ENCODE assay signal across 1 cellular context in the genomic region with DNA sequence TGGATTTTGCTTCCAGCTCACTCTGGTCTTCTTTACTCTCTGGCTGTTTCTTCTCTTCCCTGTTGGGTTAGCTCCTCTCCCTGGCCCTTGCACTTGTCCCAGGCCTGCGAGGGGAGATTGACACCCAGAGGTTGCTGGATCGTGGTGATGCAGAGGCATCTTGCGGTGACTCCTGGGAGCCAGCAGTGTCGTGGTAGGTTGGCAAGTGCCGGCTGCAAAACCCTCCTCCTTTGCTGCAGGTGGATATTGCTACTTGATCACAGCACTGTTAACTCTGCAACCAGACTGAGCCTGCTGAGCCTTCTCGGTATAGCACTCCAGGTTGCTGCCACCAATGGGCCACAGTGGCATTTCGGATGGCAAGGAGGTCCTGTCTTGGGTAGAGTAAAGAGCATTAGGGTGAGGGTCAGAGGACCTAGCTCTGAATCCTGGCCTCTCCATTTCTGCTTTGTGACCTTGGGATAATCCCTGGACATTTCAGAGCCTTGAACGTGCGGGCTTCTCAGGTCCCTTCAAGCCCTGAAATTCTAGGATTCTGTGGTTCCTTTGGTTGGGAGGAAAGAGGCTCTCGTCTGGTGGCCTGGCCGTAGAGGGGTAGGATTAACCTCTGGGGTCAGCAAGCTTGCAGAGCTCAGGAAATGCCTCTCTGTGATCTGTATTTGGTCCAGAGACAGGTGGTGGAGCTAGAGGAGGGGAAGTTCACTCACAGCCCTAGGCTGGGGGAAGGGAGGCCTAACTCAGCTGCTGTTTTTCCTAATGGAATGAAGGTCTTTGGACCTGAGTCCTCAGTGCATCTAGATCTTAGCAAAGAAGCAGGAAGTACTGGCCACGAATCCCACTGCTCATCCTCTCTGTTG.
TF ChIP-seq lines count a peak whose summit lies in the region.

No MANE protein-coding gene starts in this region.

TF ChIP-seq in HepG2, 621 proteins besides CTCF, POLR2A, EP300 and RAD21 (continued from another document and continues in another):
- TF ChIP-seq, protein P1, sequence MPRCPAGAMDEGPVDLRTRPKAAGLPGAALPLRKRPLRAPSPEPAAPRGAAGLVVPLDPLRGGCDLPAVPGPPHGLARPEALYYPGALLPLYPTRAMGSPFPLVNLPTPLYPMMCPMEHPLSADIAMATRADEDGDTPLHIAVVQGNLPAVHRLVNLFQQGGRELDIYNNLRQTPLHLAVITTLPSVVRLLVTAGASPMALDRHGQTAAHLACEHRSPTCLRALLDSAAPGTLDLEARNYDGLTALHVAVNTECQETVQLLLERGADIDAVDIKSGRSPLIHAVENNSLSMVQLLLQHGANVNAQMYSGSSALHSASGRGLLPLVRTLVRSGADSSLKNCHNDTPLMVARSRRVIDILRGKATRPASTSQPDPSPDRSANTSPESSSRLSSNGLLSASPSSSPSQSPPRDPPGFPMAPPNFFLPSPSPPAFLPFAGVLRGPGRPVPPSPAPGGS (CRISPR knock-in tag; IDR thresholded peaks at IDR 0.05): 0 out of 2 replicates have a peak, but pooled peaks have one; percentile 49
- TF ChIP-seq TARDBP (CRISPR knock-in tag; IDR thresholded peaks at IDR 0.05): peak; percentile 97
- TF ChIP-seq HNF4A (CRISPR knock-in tag; IDR thresholded peaks at IDR 0.05): peak; percentile 99
- TF ChIP-seq TCF7L2 (IDR thresholded peaks at IDR 0.05; ENCODE audit: low read depth, low read length): no peak
- no peak for TF ChIP-seq ARNT2 (CRISPR knock-in tag; IDR thresholded peaks at IDR 0.05; ENCODE audit: low read depth)
- no peak for TF ChIP-seq PCBP1 (IDR thresholded peaks at IDR 0.05; ENCODE audit: borderline replicate concordance, low read depth, low read length)
- 0 out of 2 replicates have a peak, but pooled peaks have one; percentile 40 for TF ChIP-seq GLI4 (CRISPR knock-in tag; IDR thresholded peaks at IDR 0.05; ENCODE audit: borderline replicate concordance)
- TF ChIP-seq ZMYM4 (CRISPR knock-in tag; IDR thresholded peaks at IDR 0.05): peak; percentile 50; the same call in 1 of the 2 replicates
- TF ChIP-seq TP53 (CRISPR knock-in tag; conservative IDR thresholded peaks at IDR 0.05): no peak
- TF ChIP-seq, protein P2, sequence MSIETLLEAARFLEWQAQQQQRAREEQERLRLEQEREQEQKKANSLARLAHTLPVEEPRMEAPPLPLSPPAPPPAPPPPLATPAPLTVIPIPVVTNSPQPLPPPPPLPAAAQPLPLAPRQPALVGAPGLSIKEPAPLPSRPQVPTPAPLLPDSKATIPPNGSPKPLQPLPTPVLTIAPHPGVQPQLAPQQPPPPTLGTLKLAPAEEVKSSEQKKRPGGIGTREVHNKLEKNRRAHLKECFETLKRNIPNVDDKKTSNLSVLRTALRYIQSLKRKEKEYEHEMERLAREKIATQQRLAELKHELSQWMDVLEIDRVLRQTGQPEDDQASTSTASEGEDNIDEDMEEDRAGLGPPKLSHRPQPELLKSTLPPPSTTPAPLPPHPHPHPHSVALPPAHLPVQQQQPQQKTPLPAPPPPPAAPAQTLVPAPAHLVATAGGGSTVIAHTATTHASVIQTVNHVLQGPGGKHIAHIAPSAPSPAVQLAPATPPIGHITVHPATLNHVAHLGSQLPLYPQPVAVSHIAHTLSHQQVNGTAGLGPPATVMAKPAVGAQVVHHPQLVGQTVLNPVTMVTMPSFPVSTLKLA (IDR thresholded peaks at IDR 0.05): no peak
- TF ChIP-seq, protein P3, sequence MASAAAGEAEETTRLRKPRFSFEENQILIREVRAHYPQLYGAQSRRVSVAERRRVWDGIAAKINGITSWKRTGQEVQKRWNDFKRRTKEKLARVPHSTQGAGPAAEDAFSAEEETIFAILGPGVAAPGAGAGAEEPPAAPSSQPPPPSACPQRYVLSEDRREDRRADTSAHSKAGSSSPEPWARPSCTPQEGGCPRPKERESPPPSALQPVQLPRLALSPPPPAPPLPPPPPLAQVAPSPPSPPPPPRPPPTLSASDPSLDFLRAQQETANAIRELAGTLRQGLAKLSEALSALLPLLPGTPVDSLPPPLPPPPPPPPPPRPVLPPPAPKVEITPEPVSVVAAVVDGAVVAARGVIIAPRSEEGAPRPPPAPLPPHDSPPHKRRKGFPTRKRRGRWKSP (CRISPR knock-in tag; IDR thresholded peaks at IDR 0.05): no peak
- TF ChIP-seq SMARCE1 (IDR thresholded peaks at IDR 0.05; ENCODE audit: borderline replicate concordance): no peak
- no peak for TF ChIP-seq IKZF1 (IDR thresholded peaks at IDR 0.05)
- TF ChIP-seq ZNF550 (CRISPR knock-in tag; IDR thresholded peaks at IDR 0.05; ENCODE audit: borderline replicate concordance): no peak
- TF ChIP-seq ZNF615 (CRISPR knock-in tag; IDR thresholded peaks at IDR 0.05; ENCODE audit: borderline replicate concordance): no peak
- TF ChIP-seq GFI1 (CRISPR knock-in tag; IDR thresholded peaks at IDR 0.05; ENCODE audit: borderline replicate concordance): no peak
- TF ChIP-seq ZNF331 (CRISPR knock-in tag; IDR thresholded peaks at IDR 0.05): peak; percentile 73
- TF ChIP-seq, protein P4, sequence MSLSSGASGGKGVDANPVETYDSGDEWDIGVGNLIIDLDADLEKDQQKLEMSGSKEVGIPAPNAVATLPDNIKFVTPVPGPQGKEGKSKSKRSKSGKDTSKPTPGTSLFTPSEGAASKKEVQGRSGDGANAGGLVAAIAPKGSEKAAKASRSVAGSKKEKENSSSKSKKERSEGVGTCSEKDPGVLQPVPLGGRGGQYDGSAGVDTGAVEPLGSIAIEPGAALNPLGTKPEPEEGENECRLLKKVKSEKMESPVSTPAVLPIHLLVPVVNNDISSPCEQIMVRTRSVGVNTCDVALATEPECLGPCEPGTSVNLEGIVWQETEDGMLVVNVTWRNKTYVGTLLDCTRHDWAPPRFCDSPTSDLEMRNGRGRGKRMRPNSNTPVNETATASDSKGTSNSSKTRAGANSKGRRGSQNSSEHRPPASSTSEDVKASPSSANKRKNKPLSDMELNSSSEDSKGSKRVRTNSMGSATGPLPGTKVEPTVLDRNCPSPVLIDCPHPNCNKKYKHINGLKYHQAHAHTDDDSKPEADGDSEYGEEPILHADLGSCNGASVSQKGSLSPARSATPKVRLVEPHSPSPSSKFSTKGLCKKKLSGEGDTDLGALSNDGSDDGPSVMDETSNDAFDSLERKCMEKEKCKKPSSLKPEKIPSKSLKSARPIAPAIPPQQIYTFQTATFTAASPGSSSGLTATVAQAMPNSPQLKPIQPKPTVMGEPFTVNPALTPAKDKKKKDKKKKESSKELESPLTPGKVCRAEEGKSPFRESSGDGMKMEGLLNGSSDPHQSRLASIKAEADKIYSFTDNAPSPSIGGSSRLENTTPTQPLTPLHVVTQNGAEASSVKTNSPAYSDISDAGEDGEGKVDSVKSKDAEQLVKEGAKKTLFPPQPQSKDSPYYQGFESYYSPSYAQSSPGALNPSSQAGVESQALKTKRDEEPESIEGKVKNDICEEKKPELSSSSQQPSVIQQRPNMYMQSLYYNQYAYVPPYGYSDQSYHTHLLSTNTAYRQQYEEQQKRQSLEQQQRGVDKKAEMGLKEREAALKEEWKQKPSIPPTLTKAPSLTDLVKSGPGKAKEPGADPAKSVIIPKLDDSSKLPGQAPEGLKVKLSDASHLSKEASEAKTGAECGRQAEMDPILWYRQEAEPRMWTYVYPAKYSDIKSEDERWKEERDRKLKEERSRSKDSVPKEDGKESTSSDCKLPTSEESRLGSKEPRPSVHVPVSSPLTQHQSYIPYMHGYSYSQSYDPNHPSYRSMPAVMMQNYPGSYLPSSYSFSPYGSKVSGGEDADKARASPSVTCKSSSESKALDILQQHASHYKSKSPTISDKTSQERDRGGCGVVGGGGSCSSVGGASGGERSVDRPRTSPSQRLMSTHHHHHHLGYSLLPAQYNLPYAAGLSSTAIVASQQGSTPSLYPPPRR (CRISPR knock-in tag; IDR thresholded peaks at IDR 0.05; ENCODE audit: borderline replicate concordance): peak; percentile 72; the same call in 1 of the 2 replicates
- TF ChIP-seq, protein P5, sequence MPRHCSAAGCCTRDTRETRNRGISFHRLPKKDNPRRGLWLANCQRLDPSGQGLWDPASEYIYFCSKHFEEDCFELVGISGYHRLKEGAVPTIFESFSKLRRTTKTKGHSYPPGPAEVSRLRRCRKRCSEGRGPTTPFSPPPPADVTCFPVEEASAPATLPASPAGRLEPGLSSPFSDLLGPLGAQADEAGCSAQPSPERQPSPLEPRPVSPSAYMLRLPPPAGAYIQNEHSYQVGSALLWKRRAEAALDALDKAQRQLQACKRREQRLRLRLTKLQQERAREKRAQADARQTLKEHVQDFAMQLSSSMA (CRISPR knock-in tag; IDR thresholded peaks at IDR 0.05): no peak
- no peak for TF ChIP-seq ZNF644 (CRISPR knock-in tag; IDR thresholded peaks at IDR 0.05; ENCODE audit: low read depth)
- TF ChIP-seq, protein P6, sequence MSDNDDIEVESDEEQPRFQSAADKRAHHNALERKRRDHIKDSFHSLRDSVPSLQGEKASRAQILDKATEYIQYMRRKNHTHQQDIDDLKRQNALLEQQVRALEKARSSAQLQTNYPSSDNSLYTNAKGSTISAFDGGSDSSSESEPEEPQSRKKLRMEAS (IDR thresholded peaks at IDR 0.05): peak; percentile 44; the same call in 1 of the 2 replicates
- peak; percentile 50 for TF ChIP-seq ZNF883 (CRISPR knock-in tag; IDR thresholded peaks at IDR 0.05; ENCODE audit: not compliant biosample characterization)
- TF ChIP-seq ZSCAN31 (CRISPR knock-in tag; IDR thresholded peaks at IDR 0.05; ENCODE audit: low read depth): no peak
- TF ChIP-seq, protein P7, sequence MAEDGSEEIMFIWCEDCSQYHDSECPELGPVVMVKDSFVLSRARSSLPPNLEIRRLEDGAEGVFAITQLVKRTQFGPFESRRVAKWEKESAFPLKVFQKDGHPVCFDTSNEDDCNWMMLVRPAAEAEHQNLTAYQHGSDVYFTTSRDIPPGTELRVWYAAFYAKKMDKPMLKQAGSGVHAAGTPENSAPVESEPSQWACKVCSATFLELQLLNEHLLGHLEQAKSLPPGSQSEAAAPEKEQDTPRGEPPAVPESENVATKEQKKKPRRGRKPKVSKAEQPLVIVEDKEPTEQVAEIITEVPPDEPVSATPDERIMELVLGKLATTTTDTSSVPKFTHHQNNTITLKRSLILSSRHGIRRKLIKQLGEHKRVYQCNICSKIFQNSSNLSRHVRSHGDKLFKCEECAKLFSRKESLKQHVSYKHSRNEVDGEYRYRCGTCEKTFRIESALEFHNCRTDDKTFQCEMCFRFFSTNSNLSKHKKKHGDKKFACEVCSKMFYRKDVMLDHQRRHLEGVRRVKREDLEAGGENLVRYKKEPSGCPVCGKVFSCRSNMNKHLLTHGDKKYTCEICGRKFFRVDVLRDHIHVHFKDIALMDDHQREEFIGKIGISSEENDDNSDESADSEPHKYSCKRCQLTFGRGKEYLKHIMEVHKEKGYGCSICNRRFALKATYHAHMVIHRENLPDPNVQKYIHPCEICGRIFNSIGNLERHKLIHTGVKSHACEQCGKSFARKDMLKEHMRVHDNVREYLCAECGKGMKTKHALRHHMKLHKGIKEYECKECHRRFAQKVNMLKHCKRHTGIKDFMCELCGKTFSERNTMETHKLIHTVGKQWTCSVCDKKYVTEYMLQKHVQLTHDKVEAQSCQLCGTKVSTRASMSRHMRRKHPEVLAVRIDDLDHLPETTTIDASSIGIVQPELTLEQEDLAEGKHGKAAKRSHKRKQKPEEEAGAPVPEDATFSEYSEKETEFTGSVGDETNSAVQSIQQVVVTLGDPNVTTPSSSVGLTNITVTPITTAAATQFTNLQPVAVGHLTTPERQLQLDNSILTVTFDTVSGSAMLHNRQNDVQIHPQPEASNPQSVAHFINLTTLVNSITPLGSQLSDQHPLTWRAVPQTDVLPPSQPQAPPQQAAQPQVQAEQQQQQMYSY (CRISPR knock-in tag; IDR thresholded peaks at IDR 0.05): no peak
- no peak for TF ChIP-seq MLLT10 (CRISPR knock-in tag; IDR thresholded peaks at IDR 0.05)
- TF ChIP-seq, protein P8, sequence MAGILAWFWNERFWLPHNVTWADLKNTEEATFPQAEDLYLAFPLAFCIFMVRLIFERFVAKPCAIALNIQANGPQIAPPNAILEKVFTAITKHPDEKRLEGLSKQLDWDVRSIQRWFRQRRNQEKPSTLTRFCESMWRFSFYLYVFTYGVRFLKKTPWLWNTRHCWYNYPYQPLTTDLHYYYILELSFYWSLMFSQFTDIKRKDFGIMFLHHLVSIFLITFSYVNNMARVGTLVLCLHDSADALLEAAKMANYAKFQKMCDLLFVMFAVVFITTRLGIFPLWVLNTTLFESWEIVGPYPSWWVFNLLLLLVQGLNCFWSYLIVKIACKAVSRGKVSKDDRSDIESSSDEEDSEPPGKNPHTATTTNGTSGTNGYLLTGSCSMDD (CRISPR knock-in tag; IDR thresholded peaks at IDR 0.05): no peak
- TF ChIP-seq, protein P9, sequence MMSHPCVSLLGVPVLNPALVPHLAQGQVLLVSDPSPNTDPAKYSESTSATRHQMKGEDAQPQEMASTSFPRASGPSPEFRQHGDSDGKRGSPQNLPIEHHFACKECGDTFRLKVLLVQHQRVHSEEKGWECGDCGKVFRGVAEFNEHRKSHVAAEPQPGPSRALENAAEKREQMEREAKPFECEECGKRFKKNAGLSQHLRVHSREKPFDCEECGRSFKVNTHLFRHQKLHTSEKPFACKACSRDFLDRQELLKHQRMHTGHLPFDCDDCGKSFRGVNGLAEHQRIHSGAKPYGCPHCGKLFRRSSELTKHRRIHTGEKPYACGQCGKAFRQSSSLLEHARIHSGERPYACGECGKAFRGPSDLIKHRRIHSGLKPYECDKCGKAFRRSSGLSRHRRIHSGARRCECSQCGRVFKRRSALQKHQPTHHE (CRISPR knock-in tag; IDR thresholded peaks at IDR 0.05; ENCODE audit: borderline replicate concordance): no peak
- TF ChIP-seq HNRNPL (IDR thresholded peaks at IDR 0.05; ENCODE audit: low read depth, low read length): no peak
- TF ChIP-seq, protein P10, sequence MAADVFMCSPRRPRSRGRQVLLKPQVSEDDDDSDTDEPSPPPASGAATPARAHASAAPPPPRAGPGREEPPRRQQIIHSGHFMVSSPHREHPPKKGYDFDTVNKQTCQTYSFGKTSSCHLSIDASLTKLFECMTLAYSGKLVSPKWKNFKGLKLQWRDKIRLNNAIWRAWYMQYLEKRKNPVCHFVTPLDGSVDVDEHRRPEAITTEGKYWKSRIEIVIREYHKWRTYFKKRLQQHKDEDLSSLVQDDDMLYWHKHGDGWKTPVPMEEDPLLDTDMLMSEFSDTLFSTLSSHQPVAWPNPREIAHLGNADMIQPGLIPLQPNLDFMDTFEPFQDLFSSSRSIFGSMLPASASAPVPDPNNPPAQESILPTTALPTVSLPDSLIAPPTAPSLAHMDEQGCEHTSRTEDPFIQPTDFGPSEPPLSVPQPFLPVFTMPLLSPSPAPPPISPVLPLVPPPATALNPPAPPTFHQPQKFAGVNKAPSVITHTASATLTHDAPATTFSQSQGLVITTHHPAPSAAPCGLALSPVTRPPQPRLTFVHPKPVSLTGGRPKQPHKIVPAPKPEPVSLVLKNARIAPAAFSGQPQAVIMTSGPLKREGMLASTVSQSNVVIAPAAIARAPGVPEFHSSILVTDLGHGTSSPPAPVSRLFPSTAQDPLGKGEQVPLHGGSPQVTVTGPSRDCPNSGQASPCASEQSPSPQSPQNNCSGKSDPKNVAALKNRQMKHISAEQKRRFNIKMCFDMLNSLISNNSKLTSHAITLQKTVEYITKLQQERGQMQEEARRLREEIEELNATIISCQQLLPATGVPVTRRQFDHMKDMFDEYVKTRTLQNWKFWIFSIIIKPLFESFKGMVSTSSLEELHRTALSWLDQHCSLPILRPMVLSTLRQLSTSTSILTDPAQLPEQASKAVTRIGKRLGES (CRISPR knock-in tag; IDR thresholded peaks at IDR 0.05; ENCODE audit: borderline replicate concordance): no peak
- TF ChIP-seq GATAD2A (CRISPR knock-in tag; IDR thresholded peaks at IDR 0.05): peak; percentile 77
- peak; percentile 68 for TF ChIP-seq ESRRA (CRISPR knock-in tag; IDR thresholded peaks at IDR 0.05; ENCODE audit: low read depth)
- no peak for TF ChIP-seq DNMT1 (CRISPR knock-in tag; IDR thresholded peaks at IDR 0.05)
- TF ChIP-seq ZFP36 (IDR thresholded peaks at IDR 0.05; ENCODE audit: borderline replicate concordance, low read depth, low read length, partially characterized antibody): no peak
- no peak for TF ChIP-seq SP2 (CRISPR knock-in tag; IDR thresholded peaks at IDR 0.05)
- TF ChIP-seq PRMT3 (CRISPR knock-in tag; IDR thresholded peaks at IDR 0.05; ENCODE audit: borderline replicate concordance, low read depth): no peak
- TF ChIP-seq ZNF10 (CRISPR knock-in tag; IDR thresholded peaks at IDR 0.05; ENCODE audit: borderline replicate concordance, low read depth): no peak
